Comparison of ENCODE assay signal across 14 cellular contexts in genomic region chr3:124315215-124316033, GRCh38.
DNase-seq lines count a peak whose midpoint lies in the region; ATAC-seq and TF ChIP-seq lines count a peak whose summit lies in the region.
"Had no signal": no experiment of that assay in that cellular context is flagged by ENCODE, and none has a peak within 500 bp of the region (broad histone marks: within the 10 kb centered on the region; RNA-seq: fewer than 3 reads in every experiment).

No MANE protein-coding gene starts in this region.

- no peaks in the 10 kb centered on the region for H4K20me1 ChIP-seq in GM23248 (ENCODE audit: insufficient read depth)

- H3K9me3 Mint-ChIP-seq in activated CD4-positive, alpha-beta memory T cell treated with anti-CD3 and anti-CD28 coated beads, Interleukin-2, amount 10 ng/mL, durations not matched to agents 7 days and 5 days, result no peaks in the 10 kb centered on the region

- H3K4me3 ChIP-seq in GM23248, result no peak overlapping the region
- H3K4me3 ChIP-seq in fibroblast of pulmonary artery (replicated peaks; ENCODE audit: low read depth, low read length), result no peak overlapping the region
- H3K4me3 ChIP-seq: colonic mucosa had no signal

- no peaks in the 10 kb centered on the region for H3K36me3 ChIP-seq in GM23248 (ENCODE audit: low read depth)
- H3K36me3 ChIP-seq: colonic mucosa had no signal

- no peaks in the 10 kb centered on the region for H3K9me3 ChIP-seq in GM23248 (ENCODE audit: low read depth)
- H3K9me3 ChIP-seq: colonic mucosa had no signal

- no peaks in the 10 kb centered on the region for H3K36me3 Mint-ChIP-seq in activated CD4-positive, alpha-beta memory T cell treated with anti-CD3 and anti-CD28 coated beads, Interleukin-2, amount 10 ng/mL, durations not matched to agents 7 days and 5 days (ENCODE audit: low read depth)
- H3K36me3 Mint-ChIP-seq: IgD-negative memory B cell had no signal

- no peaks in the 10 kb centered on the region for H3K4me1 ChIP-seq in GM23248 (ENCODE audit: insufficient read depth)
- H3K4me1 ChIP-seq: colonic mucosa, parathyroid adenoma had no signal

- H3K4me2 ChIP-seq in GM23248 (ENCODE audit: unreplicated experiment), result no peak overlapping the region

- TF ChIP-seq CTCF in fibroblast of pulmonary artery (IDR thresholded peaks at IDR 0.05; ENCODE audit: low read length, missing control alignments), result no peak

- H2AFZ ChIP-seq in GM23248, result no peak overlapping the region
- H2AFZ ChIP-seq: parathyroid adenoma had no signal

- no peak overlapping the region for H3K4me3 Mint-ChIP-seq in activated CD4-positive, alpha-beta memory T cell treated with anti-CD3 and anti-CD28 coated beads, Interleukin-2, amount 10 ng/mL, durations not matched to agents 7 days and 5 days
- H3K4me3 Mint-ChIP-seq: IgD-negative memory B cell had no signal

- POLR2A ChIA-PET in activated CD4-positive, alpha-beta memory T cell treated with anti-CD3 and anti-CD28 coated beads, Interleukin-2, amount 10 ng/mL, durations not matched to agents 7 days and 5 days (lab: Charles Lee), result no interaction called here

- no peaks in the 10 kb centered on the region for H3K4me1 Mint-ChIP-seq in activated CD4-positive, alpha-beta memory T cell treated with anti-CD3 and anti-CD28 coated beads, Interleukin-2, amount 10 ng/mL, durations not matched to agents 7 days and 5 days
- H3K4me1 Mint-ChIP-seq: IgD-negative memory B cell had no signal

- no peak overlapping the region for H3K27ac Mint-ChIP-seq in activated CD4-positive, alpha-beta memory T cell treated with anti-CD3 and anti-CD28 coated beads, Interleukin-2, amount 10 ng/mL, durations not matched to agents 7 days and 5 days
- H3K27ac Mint-ChIP-seq: IgD-negative memory B cell had no signal

- in situ Hi-C loops in GM23248 (cut with MboI), result no loop called here

- H3K9ac ChIP-seq in GM23248, result no peak overlapping the region
- H3K9ac ChIP-seq: parathyroid adenoma had no signal

- H3K27me3 Mint-ChIP-seq in activated CD4-positive, alpha-beta memory T cell treated with anti-CD3 and anti-CD28 coated beads, Interleukin-2, amount 10 ng/mL, durations not matched to agents 7 days and 5 days, result peaks cover 4% of the 10 kb centered on the region

- CTCF ChIA-PET in activated CD4-positive, alpha-beta memory T cell treated with anti-CD3 and anti-CD28 coated beads, Interleukin-2, amount 10 ng/mL, durations not matched to agents 7 days and 5 days (lab: Charles Lee), result no interaction called here

- no peaks in the 10 kb centered on the region for H3K79me2 ChIP-seq in GM23248 (ENCODE audit: insufficient read depth)
- H3K79me2 ChIP-seq: parathyroid adenoma had no signal

- no peak for ATAC-seq in left lobe of liver
- ATAC-seq in GM18907 (IDR thresholded peaks at IDR 0.05; ENCODE audit: unreplicated experiment), result no peak
- ATAC-seq: Panc1 had no signal

- no peak overlapping the region for H3K27ac ChIP-seq in GM23248
- H3K27ac ChIP-seq: colonic mucosa, parathyroid adenoma had no signal

- H3K27me3 ChIP-seq in GM23248 (replicated peaks; ENCODE audit: insufficient read depth), result no peaks in the 10 kb centered on the region
- H3K27me3 ChIP-seq: colonic mucosa had no signal

- WGBS in GM23248 (ENCODE audit: low coverage in 1 of 2, low lambda C conversion rate in 2 of 2, missing lambda C conversion rate in 2 of 2), 2 experiments, result 64 to 69% methylated on average over 9 of the region's 9 CpGs

- H3K9me2 ChIP-seq in GM23248 (ENCODE audit: insufficient read depth), result no peaks in the 10 kb centered on the region

- H3F3A ChIP-seq in GM23248 (ENCODE audit: insufficient read depth), result no peaks in the 10 kb centered on the region

- DNase-seq in A172 (ENCODE audit: low spot score) (peak; percentile 81), GM23248 (peak; percentile 73), SW480 (ENCODE audit: low spot score) (peak; percentile 21), fibroblast of pulmonary artery (ENCODE audit: low read depth) (peak; percentile 16), left lobe of liver (ENCODE audit: low spot score) (no peak), SW 1271 (lab: John Stamatoyannopoulos, UW) (no peak)
- no peak for DNase-seq in activated CD4-positive, alpha-beta memory T cell treated with anti-CD3 and anti-CD28 coated beads, Interleukin-2, amount 10 ng/mL, durations not matched to agents 7 days and 5 days
- DNase-seq: colonic mucosa; NCI-H2171; stimulated activated CD4-positive, alpha-beta T cell treated with anti-CD3 and anti-CD28 coated beads, Interleukin-4, amount 100 ng/mL, for 24 hours had no signal

Comparison
In these comparisons a context has a peak if more than half of its experiments do, and no peak if none do; other contexts are left out.
1. DNase-seq: peak in A172 (single experiment), GM23248 (single experiment), SW480 (single experiment) and fibroblast of pulmonary artery (single experiment); none in activated CD4-positive, alpha-beta memory T cell treated with anti-CD3 and anti-CD28 coated beads, Interleukin-2, amount 10 ng/mL, durations not matched to agents 7 days and 5 days (single experiment), left lobe of liver (single experiment) and SW 1271 (0 of 2).